ENCODE assay signal across 22 cellular contexts in the genomic region with DNA sequence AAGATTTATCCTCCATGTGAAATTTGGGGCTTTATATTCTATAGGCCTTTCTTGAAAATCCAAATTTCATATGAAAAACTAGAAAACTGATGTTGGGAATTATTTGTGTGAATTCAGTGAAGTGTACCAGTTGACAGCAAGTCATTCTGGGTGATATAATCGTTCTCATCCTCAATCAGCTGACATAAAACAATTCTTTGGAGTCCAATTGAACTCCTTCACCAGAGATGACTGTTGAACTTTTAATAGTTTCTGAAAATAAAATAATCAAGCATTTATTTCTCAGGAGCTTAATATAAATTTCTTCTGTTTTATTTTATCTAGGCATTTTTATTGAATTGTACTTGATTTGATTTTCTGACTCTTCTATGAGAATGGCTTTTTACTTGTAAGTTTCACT.
"Had no signal": no experiment of that assay in that cellular context is flagged by ENCODE, and none has a peak within 500 bp of the region (broad histone marks: within the 10 kb centered on the region; RNA-seq: fewer than 3 reads in every experiment).

No MANE protein-coding gene starts in this region.

- ATAC-seq: HepG2, Panc1, PC-3 had no signal

- H3K27ac ChIP-seq: SJCRH30 had no signal

- H3K4me3 ChIP-seq: MG63, SJCRH30 had no signal

- H3K36me3 ChIP-seq: MG63, SJCRH30 had no signal

- DNase-seq: IMR-90, Karpas-422, KG1, MG63, NCI-H1092, NCI-H1105 treated with DMSO at 0.1 percent for 48 hours, NCI-H1417 treated with DMSO at 0.1 percent for 48 hours, NCI-H146, NCI-H1930, NCI-H2081, NCI-H2171, NCI-H226, NCI-H446, NCI-H510A, NCI-H524 treated with DMSO at 0.1 percent for 48 hours, NCI-H69, NCI-H774, PC-3, SHP77 treated with DMSO at 0.1 percent for 48 hours, SJCRH30 had no signal

- H3K27me3 ChIP-seq: MG63, SJCRH30 had no signal
